In genomic region chr14:86423212-86423611, GRCh38 we compare ENCODE assay signal across 34 cellular contexts.
"Had no signal": no experiment of that assay in that cellular context is flagged by ENCODE, and none has a peak within 500 bp of the region (broad histone marks: within the 10 kb centered on the region; RNA-seq: fewer than 3 reads in every experiment).

No MANE protein-coding gene starts in this region.

- H3K27ac ChIP-seq: adrenal gland, body of pancreas, brain microvascular endothelial cell, breast epithelium, VCaP had no signal

- H3K36me3 ChIP-seq: adrenal gland, brain microvascular endothelial cell, breast epithelium had no signal

- H3K9me3 ChIP-seq: adrenal gland, body of pancreas, breast epithelium had no signal

- DNase-seq: activated B cell treated with CpG ODN at 0.5 μM for 24 hours; activated CD4-positive, alpha-beta memory T cell treated with anti-CD3 and anti-CD28 coated beads for 36 hours; activated CD4-positive, alpha-beta T cell treated with anti-CD3 and anti-CD28 coated beads for 4 hours; activated CD4-positive, alpha-beta T cell treated with anti-CD3 and anti-CD28 coated beads, Interleukin-2, amount 10 ng/mL, durations not matched to agents 24 days and 14 days; activated CD4-positive, alpha-beta T cell treated with anti-CD3 and anti-CD28 coated beads, Interleukin-2, amount 50 U/mL, for 1 hour; activated CD4-positive, alpha-beta T cell treated with anti-CD3 and anti-CD28 coated beads, Interleukin-2, amount 50 U/mL, for 4 hours; activated CD4-positive, CD25-positive, alpha-beta regulatory T cell treated with anti-CD3 and anti-CD28 coated beads, Interleukin-2, amount 50 U/mL, for 72 hours; activated CD8-positive, alpha-beta memory T cell treated with anti-CD3 and anti-CD28 coated beads, Interleukin-2, amount 50 U/mL, for 4 hours; activated CD8-positive, alpha-beta T cell treated with anti-CD3 and anti-CD28 coated beads for 36 hours; activated effector memory CD4-positive, alpha-beta T cell treated with anti-CD3 and anti-CD28 coated beads, Interleukin-2, amount 50 U/mL, for 16 hours; activated gamma-delta T cell treated with Interleukin-2 at 50 U/mL for 16 hours; activated naive CD4-positive, alpha-beta T cell; activated naive CD4-positive, alpha-beta T cell treated with anti-CD3 and anti-CD28 coated beads for 36 hours; activated naive CD4-positive, alpha-beta T cell treated with anti-CD3 and anti-CD28 coated beads, Interleukin-2, amount 50 U/mL, for 16 hours; activated naive CD8-positive, alpha-beta T cell treated with anti-CD3 and anti-CD28 coated beads for 36 hours; activated T-cell treated with anti-CD3 and anti-CD28 coated beads for 4 hours; activated T-cell treated with anti-CD3 and anti-CD28 coated beads, Interleukin-2, amount 50 U/mL, for 1 hour; activated T-cell treated with anti-CD3 and anti-CD28 coated beads, Interleukin-2, amount 50 U/mL, for 4 hours; activated T-cell treated with anti-CD3 and anti-CD28 coated beads, Interleukin-2, amount 50 U/mL, for 72 hours; adrenal gland; amniotic stem cell; aorta; body of pancreas; brain microvascular endothelial cell; central memory CD4-positive, alpha-beta T cell; T-helper 2 cell; T-helper 9 cell had no signal

- H3K4me3 ChIP-seq: adrenal gland, body of pancreas, breast epithelium had no signal

- H3K27me3 ChIP-seq: adrenal gland, body of pancreas, brain microvascular endothelial cell, breast epithelium had no signal

- FAIRE-seq: astrocyte, colon, TTC549 had no signal

- H3K4me1 ChIP-seq: adrenal gland, body of pancreas, breast epithelium had no signal

- ATAC-seq: activated CD8-positive, alpha-beta T cell treated with anti-CD3 and anti-CD28 coated beads for 36 hours; activated naive CD4-positive, alpha-beta T cell treated with anti-CD3 and anti-CD28 coated beads, Interleukin-2, amount 50 U/mL, for 72 hours; activated T-cell treated with anti-CD3 and anti-CD28 coated beads, Interleukin-2, amount 50 U/mL, for 4 hours; activated T-cell treated with anti-CD3 and anti-CD28 coated beads, Interleukin-2, amount 50 U/mL, for 72 hours; activated T-helper 17 cell treated with anti-CD3 and anti-CD28 coated beads, Interleukin-2, amount 50 U/mL, for 72 hours; body of pancreas had no signal
